3 cellular contexts compared by ENCODE assay signal in genomic region chr15:64795921-64796320, GRCh38. TPM values are rescaled to one million over a fixed set of nuclear protein-coding genes. Genes with fewer than 3 reads are reported as not detected.
"Had no signal": no experiment of that assay in that cellular context is flagged by ENCODE, and none has a peak within 500 bp of the region (broad histone marks: within the 10 kb centered on the region; RNA-seq: fewer than 3 reads in every experiment).

No MANE protein-coding gene starts in this region.

RNA-seq across cellular contexts. Expression of gene RBPMS2, which starts 20.5 kb away (rescaled TPM):
- total RNA-seq: naive thymus-derived CD8-positive, alpha-beta T cell; occipital lobe; osteoblast had no signal
